11 cellular contexts compared by ENCODE assay signal in the genomic region with DNA sequence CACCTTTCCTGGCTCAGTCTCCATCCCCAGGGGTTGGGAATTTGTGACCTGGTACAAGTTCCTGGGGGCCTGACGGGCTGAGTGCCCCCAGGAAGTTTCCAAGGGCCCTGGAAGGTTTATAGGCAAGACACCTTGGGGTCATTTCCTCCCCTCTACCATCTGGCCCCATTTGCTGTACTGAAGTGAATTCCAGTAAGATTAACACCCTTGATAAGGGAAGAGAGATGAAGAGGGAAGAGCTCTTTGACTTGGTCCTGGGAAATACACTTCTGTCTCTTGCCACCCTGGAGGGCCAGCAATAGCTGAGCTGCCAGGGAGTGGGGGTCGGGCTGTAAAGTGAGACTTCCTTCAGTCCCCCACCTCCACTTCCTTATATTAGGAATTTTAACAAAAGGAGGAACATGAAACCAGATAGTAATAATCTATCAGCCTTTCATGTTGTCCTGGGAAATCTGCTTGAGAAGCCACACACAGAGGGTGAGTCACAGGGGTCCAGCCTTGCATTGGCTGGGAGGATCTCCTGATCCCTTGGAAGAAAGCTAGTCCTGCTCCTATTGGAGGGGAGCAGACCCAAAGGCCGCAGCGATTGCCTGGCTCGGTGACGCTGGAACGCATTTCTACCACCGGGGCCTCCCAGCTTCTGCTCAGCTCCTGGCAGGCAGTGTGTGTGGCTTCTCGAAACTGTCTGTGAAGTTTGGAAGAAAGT.
DNase-seq lines count a peak whose midpoint lies in the region; ATAC-seq and TF ChIP-seq lines count a peak whose summit lies in the region.
"Had no signal": no experiment of that assay in that cellular context is flagged by ENCODE, and none has a peak within 500 bp of the region (broad histone marks: within the 10 kb centered on the region; RNA-seq: fewer than 3 reads in every experiment).

No MANE protein-coding gene starts in this region.

- H3F3A ChIP-seq in PC-3 (ENCODE audit: low read length, unreplicated experiment): no peaks in the 10 kb centered on the region

- H3K9ac ChIP-seq in PC-3 (ENCODE audit: low read length): peak overlapping the region; percentile 29; the same call in 1 of the 2 replicates

- peaks cover 13% of the 10 kb centered on the region for H3K27me3 Mint-ChIP-seq in nephron (ENCODE audit: low read depth)
- peaks cover 16% of the 10 kb centered on the region for H3K27me3 Mint-ChIP-seq in activated CD4-positive, alpha-beta T cell treated with anti-CD3 and anti-CD28 coated beads, Interleukin-2, amount 10 ng/mL, durations not matched to agents 7 days and 5 days

- peaks cover 23% of the 10 kb centered on the region for H3K4me1 ChIP-seq in PC-3 (ENCODE audit: insufficient read depth, low read length)

- no peaks in the 10 kb centered on the region for H3K36me3 ChIP-seq in PC-3 (ENCODE audit: low read depth, low read length)

- no peaks in the 10 kb centered on the region for H3K27me3 ChIP-seq in PC-3 (ENCODE audit: low read length)

- peaks cover 44% of the 10 kb centered on the region for H3K4me1 Mint-ChIP-seq in nephron
- H3K4me1 Mint-ChIP-seq in activated CD4-positive, alpha-beta T cell treated with anti-CD3 and anti-CD28 coated beads, Interleukin-2, amount 10 ng/mL, durations not matched to agents 7 days and 5 days: peaks cover 6% of the 10 kb centered on the region

- CTCF ChIA-PET in PC-3 (lab: Charles Lee): no interaction called here
- CTCF ChIA-PET in activated CD4-positive, alpha-beta T cell treated with anti-CD3 and anti-CD28 coated beads, Interleukin-2, amount 10 ng/mL, durations not matched to agents 7 days and 5 days (lab: Charles Lee): interaction anchor here (0.7 kb wide), 1 partner anchor 281 kb away, joined by 4 read pairs; no protein-coding TSS in a partner anchor

- H4K20me1 ChIP-seq in PC-3 (ENCODE audit: low read length): no peaks in the 10 kb centered on the region

- DNase-seq in AG09319 (ENCODE audit: extremely low read depth, low read depth): peak; percentile 84
- peak; percentile 9 for DNase-seq in PC-3
- no peak for DNase-seq in COR-L47 (lab: John Stamatoyannopoulos, UW)
- no peak for DNase-seq in UCSD-AML1 (lab: John Stamatoyannopoulos, UW; ENCODE audit: unreplicated experiment)
- no peak for DNase-seq in activated CD4-positive, alpha-beta T cell treated with anti-CD3 and anti-CD28 coated beads, Interleukin-2, amount 10 ng/mL, durations not matched to agents 7 days and 5 days
- DNase-seq: activated CD8-positive, alpha-beta T cell treated with anti-CD3 and anti-CD28 coated beads, Interleukin-2, amount 10 ng/mL, durations not matched to agents 7 days and 5 days; DMS79 had no signal

- no peak overlapping the region for H3K4me3 ChIP-seq in PC-3 (ENCODE audit: low read length)

- intact Hi-C loops in PC-3 (cut with micrococcal nuclease): loop anchor here (2.0 kb wide), 1 partner anchor 35 kb away; no protein-coding TSS in a partner anchor

- H3K9me3 Mint-ChIP-seq in nephron: peaks cover 5% of the 10 kb centered on the region
- H3K9me3 Mint-ChIP-seq in activated CD4-positive, alpha-beta T cell treated with anti-CD3 and anti-CD28 coated beads, Interleukin-2, amount 10 ng/mL, durations not matched to agents 7 days and 5 days: no peaks in the 10 kb centered on the region

- POLR2A ChIA-PET in PC-3 (lab: Charles Lee; ENCODE audit: unreplicated experiment): no interaction called here
- POLR2A ChIA-PET in activated CD4-positive, alpha-beta T cell treated with anti-CD3 and anti-CD28 coated beads, Interleukin-2, amount 10 ng/mL, durations not matched to agents 7 days and 5 days (lab: Charles Lee): no interaction called here

- H3K9me2 ChIP-seq in PC-3 (replicated peaks; ENCODE audit: low read length): no peaks in the 10 kb centered on the region

- TF ChIP-seq CTCF in AG09319 (IDR thresholded peaks at IDR 0.05; ENCODE audit: low read depth, low read length) (no peak; the same call in 1 of the 2 replicates), PC-3 (conservative IDR thresholded peaks at IDR 0.05; ENCODE audit: low read depth, low read length) (no peak), nephron (IDR thresholded peaks at IDR 0.05; ENCODE audit: unreplicated experiment in 3 of 3) (no peak)

- H3K4me2 ChIP-seq in PC-3 (ENCODE audit: low read length): no peak overlapping the region

- H3K9me3 ChIP-seq in PC-3 (ENCODE audit: low read length): no peaks in the 10 kb centered on the region

- no peak overlapping the region for H2AFZ ChIP-seq in PC-3 (ENCODE audit: low read length)

- no peak overlapping the region for H3K4me3 Mint-ChIP-seq in nephron
- no peak overlapping the region for H3K4me3 Mint-ChIP-seq in activated CD4-positive, alpha-beta T cell treated with anti-CD3 and anti-CD28 coated beads, Interleukin-2, amount 10 ng/mL, durations not matched to agents 7 days and 5 days
- H3K4me3 Mint-ChIP-seq: activated CD8-positive, alpha-beta T cell treated with anti-CD3 and anti-CD28 coated beads, Interleukin-2, amount 10 ng/mL, durations not matched to agents 7 days and 5 days had no signal

- ATAC-seq in PC-3 (no peak), esophagus mucosa (peak; percentile 49), HG02610 (IDR thresholded peaks at IDR 0.05; ENCODE audit: unreplicated experiment) (no peak)
- ATAC-seq: activated CD8-positive, alpha-beta T cell treated with anti-CD3 and anti-CD28 coated beads, Interleukin-2, amount 10 ng/mL, durations not matched to agents 7 days and 5 days had no signal

- H3K79me2 ChIP-seq in PC-3 (ENCODE audit: low read length): no peaks in the 10 kb centered on the region

- BruUV-seq in PC-3 (replicated peaks; lab: Mats Ljungman, UMichigan): no TSS peak

- H3K36me3 Mint-ChIP-seq in nephron (ENCODE audit: low read depth): no peaks in the 10 kb centered on the region
- no peaks in the 10 kb centered on the region for H3K36me3 Mint-ChIP-seq in activated CD4-positive, alpha-beta T cell treated with anti-CD3 and anti-CD28 coated beads, Interleukin-2, amount 10 ng/mL, durations not matched to agents 7 days and 5 days (ENCODE audit: low read depth)

- H3K27ac Mint-ChIP-seq in nephron: peak overlapping the region; percentile 53 to 94 (median 87)
- H3K27ac Mint-ChIP-seq in activated CD4-positive, alpha-beta T cell treated with anti-CD3 and anti-CD28 coated beads, Interleukin-2, amount 10 ng/mL, durations not matched to agents 7 days and 5 days: no peak overlapping the region
- H3K27ac Mint-ChIP-seq: activated CD8-positive, alpha-beta T cell treated with anti-CD3 and anti-CD28 coated beads, Interleukin-2, amount 10 ng/mL, durations not matched to agents 7 days and 5 days had no signal

- peak overlapping the region; percentile 64 for H3K27ac ChIP-seq in PC-3 (ENCODE audit: low read length)
- H3K27ac ChIP-seq: HL-60 had no signal

Comparison
In these comparisons a context has a peak if more than half of its experiments do, and no peak if none do; other contexts are left out.
1. DNase-seq: peak in AG09319 (single experiment) and PC-3 (single experiment); none in COR-L47 (single experiment), UCSD-AML1 (single experiment) and activated CD4-positive, alpha-beta T cell treated with anti-CD3 and anti-CD28 coated beads, Interleukin-2, amount 10 ng/mL, durations not matched to agents 7 days and 5 days (single experiment).